16 cellular contexts compared by ENCODE assay signal in genomic region chr6:161963181-161963580, GRCh38.
A peak's percentile ranks its signal among the peaks of the same experiment; 100 is the strongest.
DNase-seq lines count a peak whose midpoint lies in the region; ATAC-seq and TF ChIP-seq lines count a peak whose summit lies in the region.
"Had no signal": no experiment of that assay in that cellular context is flagged by ENCODE, and none has a peak within 500 bp of the region (broad histone marks: within the 10 kb centered on the region; RNA-seq: fewer than 3 reads in every experiment).

No MANE protein-coding gene starts in this region.

- no peak overlapping the region for H4K91ac ChIP-seq in H9 (ENCODE audit: insufficient read length, low read depth, low read length)

- no peak overlapping the region for H3K23ac ChIP-seq in H9 (ENCODE audit: insufficient read length, low read depth, low read length)

- H2BK20ac ChIP-seq in H9 (ENCODE audit: low read depth, low read length, poor library complexity, severe bottlenecking) = no peak overlapping the region

- H3K9ac ChIP-seq in H9 (ENCODE audit: extremely low read depth, insufficient read length, low read length) (no peak overlapping the region), iPS-20b (ENCODE audit: low read depth, low read length) (peak overlapping the region; percentile 34; the same call in 1 of the 2 replicates), parathyroid adenoma (no peak overlapping the region)
- H3K9ac ChIP-seq: BLaER1 had no signal

- H3K4me3 Mint-ChIP-seq in H9 = peak overlapping the region in 1 of 2 experiments; percentile 42; a peak in 2 of 5 replicates
- H3K4me3 Mint-ChIP-seq: CD14-positive monocyte; CD4-positive, alpha-beta memory T cell; HFFc6 had no signal

- peaks cover 26 to 27% of the 10 kb centered on the region in 2 experiments for H3K4me1 Mint-ChIP-seq in H9
- H3K4me1 Mint-ChIP-seq: CD14-positive monocyte; CD4-positive, alpha-beta memory T cell had no signal

- H2AFZ ChIP-seq in H9 (ENCODE audit: low read length) = no peak overlapping the region
- peak overlapping the region; percentile 50 for H2AFZ ChIP-seq in parathyroid adenoma

- H3K4me2 ChIP-seq in H9 (ENCODE audit: insufficient read depth, insufficient read length, low read length) (no peak overlapping the region), parathyroid adenoma (ENCODE audit: low read length) (no peak overlapping the region)
- H3K4me2 ChIP-seq: BLaER1 had no signal

- no peaks in the 10 kb centered on the region for H3K9me3 ChIP-seq in H9 (ENCODE audit: control insufficient read depth, low read depth, low read length)
- no peaks in the 10 kb centered on the region for H3K9me3 ChIP-seq in iPS-20b (ENCODE audit: insufficient read depth, low read depth, low read length)
- no peaks in the 10 kb centered on the region for H3K9me3 ChIP-seq in parathyroid adenoma (ENCODE audit: control insufficient read depth, low read length)
- no peaks in the 10 kb centered on the region for H3K9me3 ChIP-seq in left ventricle myocardium inferior (replicated peaks)
- H3K9me3 ChIP-seq: BLaER1 had no signal

- H3K4me3 ChIP-seq in iPS-20b (ENCODE audit: low read length) (peak overlapping the region; percentile 13; the same call in 1 of the 2 replicates), parathyroid adenoma (ENCODE audit: low read depth, low read length) (no peak overlapping the region), left ventricle myocardium inferior (no peak overlapping the region)
- H3K4me3 ChIP-seq: BLaER1 had no signal

- no peak for TF ChIP-seq CTCF in H9 (conservative IDR thresholded peaks at IDR 0.05)
- peak; percentile 10 for TF ChIP-seq CTCF in parathyroid adenoma (IDR thresholded peaks at IDR 0.05)
- TF ChIP-seq CTCF in left ventricle myocardium inferior (IDR thresholded peaks at IDR 0.05; ENCODE audit: borderline replicate concordance) = no peak

- H4K20me1 ChIP-seq in H9 (ENCODE audit: control insufficient read depth, insufficient read depth, insufficient read length) = no peaks in the 10 kb centered on the region
- H4K20me1 ChIP-seq: BLaER1 had no signal

- no peak overlapping the region for H3K56ac ChIP-seq in H9 (ENCODE audit: insufficient read length, low read depth, low read length)

- no peak overlapping the region for H4K5ac ChIP-seq in H9 (ENCODE audit: insufficient read length, low read depth, low read length)

- H3T11ph ChIP-seq in H9 (ENCODE audit: low read length) = no peak overlapping the region

- H3K36me3 ChIP-seq in iPS-20b (ENCODE audit: insufficient read depth, low read depth, low read length) (no peaks in the 10 kb centered on the region), parathyroid adenoma (ENCODE audit: control insufficient read depth, insufficient read depth, low read length) (no peaks in the 10 kb centered on the region), left ventricle myocardium inferior (no peaks in the 10 kb centered on the region)
- H3K36me3 ChIP-seq: BLaER1 had no signal

- ATAC-seq in GM19023 (IDR thresholded peaks at IDR 0.05; ENCODE audit: unreplicated experiment) = no peak
- ATAC-seq: HCT116 had no signal

- no peaks in the 10 kb centered on the region for H3K27me3 Mint-ChIP-seq in H9 (ENCODE audit: low read depth)
- H3K27me3 Mint-ChIP-seq: CD4-positive, alpha-beta memory T cell had no signal

- no peaks in the 10 kb centered on the region for H3K36me3 Mint-ChIP-seq in H9 (ENCODE audit: insufficient read depth in 1 of 3, low read depth in 3 of 3)
- H3K36me3 Mint-ChIP-seq: CD14-positive monocyte; CD4-positive, alpha-beta memory T cell had no signal

- no peaks in the 10 kb centered on the region; a peak in 1 of 5 replicates for H3K9me3 Mint-ChIP-seq in H9
- H3K9me3 Mint-ChIP-seq: CD4-positive, alpha-beta memory T cell had no signal

- H2AK5ac ChIP-seq in H9 (ENCODE audit: insufficient read length, low read length) = no peak overlapping the region

- no peak overlapping the region for H4K8ac ChIP-seq in H9 (replicated peaks; ENCODE audit: insufficient read length, low read depth, low read length)

- no peak overlapping the region for H3K18ac ChIP-seq in H9 (ENCODE audit: insufficient read length, low read depth, low read length)

- H3K27me3 ChIP-seq in H9 (ENCODE audit: insufficient read depth, low read length) (no peaks in the 10 kb centered on the region), iPS-20b (ENCODE audit: insufficient read depth, low read length) (no peaks in the 10 kb centered on the region), parathyroid adenoma (ENCODE audit: control insufficient read depth, insufficient read depth, low read length) (no peaks in the 10 kb centered on the region), left ventricle myocardium inferior (ENCODE audit: low read depth) (no peaks in the 10 kb centered on the region)
- H3K27me3 ChIP-seq: BLaER1 had no signal

- H3K14ac ChIP-seq in H9 (ENCODE audit: insufficient read depth, low read length) = no peak overlapping the region

- H2BK12ac ChIP-seq in H9 (ENCODE audit: insufficient read length, low read depth, low read length) = no peak overlapping the region

- no CpG with 5 or more reads among the region's 8 CpGs for WGBS in H9 (ENCODE audit: extremely low coverage, insufficient read length, low lambda C conversion rate)

- H3K4ac ChIP-seq in H9 (ENCODE audit: low read depth, low read length) = no peak overlapping the region

- peak overlapping the region in 2 of 3 experiments; percentile 65 to 92; a peak in 4 of 7 replicates for H3K27ac Mint-ChIP-seq in H9
- H3K27ac Mint-ChIP-seq: CD14-positive monocyte, HFFc6 had no signal

- H3K79me1 ChIP-seq in H9 (ENCODE audit: insufficient read depth, low read depth, low read length, poor library complexity, severe bottlenecking) = no peaks in the 10 kb centered on the region

- H2BK5ac ChIP-seq in H9 (ENCODE audit: insufficient read length, low read length) = no peak overlapping the region

- no peak overlapping the region for H2BK120ac ChIP-seq in H9 (ENCODE audit: low read depth, low read length, poor library complexity, severe bottlenecking)

- intact Hi-C loops in left ventricle myocardium inferior (cut with micrococcal nuclease) = no loop called here

- H3K79me2 ChIP-seq in H9 (ENCODE audit: insufficient read depth, low read length) = no peaks in the 10 kb centered on the region
- no peaks in the 10 kb centered on the region for H3K79me2 ChIP-seq in parathyroid adenoma

- no peaks in the 10 kb centered on the region for H3K23me2 ChIP-seq in H9 (ENCODE audit: insufficient read length, low read depth, low read length, poor library complexity, severe bottlenecking)

- no peak overlapping the region for H2BK15ac ChIP-seq in H9 (ENCODE audit: low read depth, low read length)

- H3K27ac ChIP-seq in H9 (ENCODE audit: insufficient read length, low read depth, low read length) (no peak overlapping the region), iPS-20b (ENCODE audit: low read length) (no peak overlapping the region), parathyroid adenoma (peak overlapping the region; percentile 70), left ventricle myocardium inferior (replicated peaks) (no peak overlapping the region)
- H3K27ac ChIP-seq: BLaER1 had no signal

- H3K4me1 ChIP-seq in H9 (ENCODE audit: insufficient read depth, low read length) (peaks cover 9% of the 10 kb centered on the region; the same call in 1 of the 2 replicates), iPS-20b (ENCODE audit: insufficient read depth, low read length) (peaks cover 16% of the 10 kb centered on the region; the same call in 1 of the 2 replicates), parathyroid adenoma (peaks cover 15% of the 10 kb centered on the region), left ventricle myocardium inferior (no peaks in the 10 kb centered on the region)
- H3K4me1 ChIP-seq: BLaER1 had no signal

- no peak for DNase-seq in H9
- peak; percentile 49 for DNase-seq in NCI-H146 treated with DMSO at 0.1 percent for 48 hours (lab: John Stamatoyannopoulos, UW; ENCODE audit: unreplicated experiment)
- no peak for DNase-seq in left ventricle myocardium inferior
- no peak for DNase-seq in medulla oblongata (ENCODE audit: extremely low spot score)
- DNase-seq: 8988T; CD4-positive, alpha-beta memory T cell; DMS153; DMS79; GDM1; HFFc6 had no signal
